Comparison of ENCODE assay signal across 8 cellular contexts in genomic region chr10:33126118-33126517, GRCh38.
DNase-seq lines count a peak whose midpoint lies in the region; ATAC-seq, FAIRE-seq and TF ChIP-seq lines count a peak whose summit lies in the region.

No MANE protein-coding gene starts in this region.

- H3K36me3 Mint-ChIP-seq in natural killer cell (no peaks in the 10 kb centered on the region), Calu3 (ENCODE audit: insufficient read depth, unreplicated experiment) (peaks cover 5% of the 10 kb centered on the region)

- H3K4me1 Mint-ChIP-seq in natural killer cell (peaks cover 39 to 42% of the 10 kb centered on the region in 2 donors), Calu3 (ENCODE audit: low read depth, unreplicated experiment) (peaks cover 19% of the 10 kb centered on the region)

- ATAC-seq in Panc1 (0 out of 2 replicates have a peak, but pooled peaks have one; percentile 7), natural killer cell (peak; percentile 78 to 81 (median 81)), HG03521 (IDR thresholded peaks at IDR 0.05; ENCODE audit: unreplicated experiment) (no peak)

- intact Hi-C loops in Panc1 (cut with micrococcal nuclease; ENCODE audit: unreplicated experiment) (no loop called here), natural killer cell (cut with micrococcal nuclease) (loop anchor here (5.0 kb wide), 1 partner anchor 74 kb away; no protein-coding TSS in a partner anchor), Calu3 (cut with micrococcal nuclease; ENCODE audit: unreplicated experiment) (no loop called here)

- H3K27ac Mint-ChIP-seq in natural killer cell: peak overlapping the region; percentile 88 to 89
- no peak overlapping the region for H3K27ac Mint-ChIP-seq in Calu3 (ENCODE audit: unreplicated experiment)

- peak overlapping the region; percentile 26 for H3K4me3 Mint-ChIP-seq in natural killer cell
- no peak overlapping the region for H3K4me3 Mint-ChIP-seq in Calu3 (ENCODE audit: low read depth, unreplicated experiment)

- in situ Hi-C loops in Panc1 (cut with HindIII; ENCODE audit: low pct_unique_long_range_greater_than_20kb, low sequenced_read_pairs): no loop called here

- peaks cover 23% of the 10 kb centered on the region for H3K4me1 ChIP-seq in Panc1 (ENCODE audit: control insufficient read depth, insufficient read depth, low read length)

- H3K27me3 ChIP-seq in Panc1 (ENCODE audit: control insufficient read depth, insufficient read depth, low read length) (no peaks in the 10 kb centered on the region), bronchial epithelial cell (ENCODE audit: control insufficient read depth, insufficient read depth, low read length) (no peaks in the 10 kb centered on the region)

- no peaks in the 10 kb centered on the region for H3K9me3 Mint-ChIP-seq in natural killer cell
- no peaks in the 10 kb centered on the region for H3K9me3 Mint-ChIP-seq in Calu3 (ENCODE audit: low read depth, unreplicated experiment)

- BruUV-seq in Panc1 (replicated peaks; lab: Mats Ljungman, UMichigan) (no TSS peak), Calu3 (replicated peaks; lab: Mats Ljungman, UMichigan) (no TSS peak)

- no peaks in the 10 kb centered on the region for H3K27me3 Mint-ChIP-seq in natural killer cell (ENCODE audit: low read depth in 2 of 2)
- no peaks in the 10 kb centered on the region for H3K27me3 Mint-ChIP-seq in Calu3 (ENCODE audit: unreplicated experiment)

- H3K9me3 ChIP-seq in Panc1 (ENCODE audit: control insufficient read depth, insufficient read depth, low read depth, low read length): no peaks in the 10 kb centered on the region

- H3K36me3 ChIP-seq in Panc1 (ENCODE audit: control insufficient read depth, insufficient read depth, low read length) (no peaks in the 10 kb centered on the region), bronchial epithelial cell (ENCODE audit: control insufficient read depth, insufficient read depth, low read length) (no peaks in the 10 kb centered on the region)

- POLR2A ChIA-PET in Panc1 (lab: Charles Lee): no interaction called here

- TF ChIP-seq CTCF in Panc1 (IDR thresholded peaks at IDR 0.05): no peak
- TF ChIP-seq CTCF in bronchial epithelial cell (IDR thresholded peaks at IDR 0.05; ENCODE audit: insufficient read depth, low read length, severe bottlenecking): no peak
- no peak for TF ChIP-seq CTCF in natural killer cell (IDR thresholded peaks at IDR 0.05)
- TF ChIP-seq CTCF in Calu3 (IDR thresholded peaks at IDR 0.05; ENCODE audit: unreplicated experiment): no peak
- TF ChIP-seq CTCF in GM20000 (IDR thresholded peaks at IDR 0.05; ENCODE audit: extremely low read depth, missing control alignments): no peak

- peak; percentile 83 for FAIRE-seq in bronchial epithelial cell (lab: Jason Lieb, UNC)

- H3K4me3 ChIP-seq in Panc1 (ENCODE audit: low read depth in 2 of 2, low read length in 2 of 2) (no peak overlapping the region), bronchial epithelial cell (ENCODE audit: low read depth, low read length) (no peak overlapping the region)

- DNase-seq in EL (peak; percentile 41), Panc1 (ENCODE audit: low read depth, low spot score) (no peak), bronchial epithelial cell (ENCODE audit: low read depth) (peak; percentile 97), natural killer cell (no peak), Calu3 (no peak), GM20000 (ENCODE audit: low spot score) (no peak), SW480 (ENCODE audit: low spot score) (no peak)

- CTCF ChIA-PET in Panc1 (lab: Charles Lee) (no interaction called here), Calu3 (lab: Charles Lee) (interaction anchor here (1.1 kb wide), 1 partner anchor 20 kb away, joined by 3 read pairs; no protein-coding TSS in a partner anchor)

- peak overlapping the region; percentile 91 for H3K27ac ChIP-seq in Panc1 (ENCODE audit: low read length)

Comparison
In these comparisons a context has a peak if more than half of its experiments do, and no peak if none do; other contexts are left out.
1. DNase-seq: peak in EL (single experiment) and bronchial epithelial cell (single experiment); none in Panc1 (single experiment), natural killer cell (single experiment), Calu3 (single experiment), GM20000 (single experiment) and SW480 (single experiment).